Comparison of ENCODE assay signal across 9 cellular contexts in genomic region chr6:158835616-158836221, GRCh38. TPM values are rescaled to one million over a fixed set of nuclear protein-coding genes. Genes with fewer than 3 reads are reported as not detected.
DNase-seq lines count a peak whose midpoint lies in the region; ATAC-seq, FAIRE-seq and TF ChIP-seq lines count a peak whose summit lies in the region.
"Had no signal": no experiment of that assay in that cellular context is flagged by ENCODE, and none has a peak within 500 bp of the region (broad histone marks: within the 10 kb centered on the region; RNA-seq: fewer than 3 reads in every experiment).

No MANE protein-coding gene starts in this region.

- no peaks in the 10 kb centered on the region for H3K36me3 ChIP-seq in MG63
- H3K36me3 ChIP-seq in bronchial epithelial cell (ENCODE audit: control insufficient read depth, insufficient read depth, low read length) = no peaks in the 10 kb centered on the region
- H3K36me3 ChIP-seq in left lung = no peaks in the 10 kb centered on the region

- H3K27me3 Mint-ChIP-seq in stimulated activated naive B cell treated with anti-CD40 and anti-IgM and Interleukin-4, amounts not matched to agents 10 μg/mL and 1 μg/mL and 100 μg/mL, for 72 hours = no peaks in the 10 kb centered on the region

- H3K4me3 Mint-ChIP-seq in stimulated activated naive B cell treated with anti-CD40 and anti-IgM and Interleukin-4, amounts not matched to agents 10 μg/mL and 1 μg/mL and 100 μg/mL, for 72 hours = peak overlapping the region; percentile 23 to 29

- H3K4me3 ChIP-seq in MG63 = no peak overlapping the region
- no peak overlapping the region for H3K4me3 ChIP-seq in bronchial epithelial cell (ENCODE audit: low read depth, low read length)
- no peak overlapping the region for H3K4me3 ChIP-seq in left lung

- DNase-seq in MG63 = peak; percentile 11
- DNase-seq in bronchial epithelial cell (ENCODE audit: low read depth) = peak; percentile 44
- DNase-seq in left lung = peak; percentile 72 to 86
- no peak for DNase-seq in stimulated activated naive B cell treated with anti-CD40 and anti-IgM and Interleukin-4, amounts not matched to agents 10 μg/mL and 1 μg/mL and 100 μg/mL, for 72 hours
- no peak for DNase-seq in dermis blood vessel endothelial cell
- DNase-seq in inferior parietal cortex (ENCODE audit: extremely low spot score) = no peak
- no peak for DNase-seq in anterior cingulate cortex (lab: John Stamatoyannopoulos, UW)
- DNase-seq: PC-3 had no signal

- H3K4me1 Mint-ChIP-seq in stimulated activated naive B cell treated with anti-CD40 and anti-IgM and Interleukin-4, amounts not matched to agents 10 μg/mL and 1 μg/mL and 100 μg/mL, for 72 hours = peaks cover 26 to 41% of the 10 kb centered on the region in 2 donors

- peak overlapping the region; percentile 67 to 72 for H3K27ac ChIP-seq in left lung

- no peaks in the 10 kb centered on the region for H3K36me3 Mint-ChIP-seq in stimulated activated naive B cell treated with anti-CD40 and anti-IgM and Interleukin-4, amounts not matched to agents 10 μg/mL and 1 μg/mL and 100 μg/mL, for 72 hours

- H3K9me3 ChIP-seq in MG63 (no peaks in the 10 kb centered on the region), left lung (no peaks in the 10 kb centered on the region)

- intact Hi-C loops in left lung (cut with DNase I) = no loop called here

- FAIRE-seq in bronchial epithelial cell (lab: Jason Lieb, UNC) = no peak

- TF ChIP-seq CTCF in bronchial epithelial cell (IDR thresholded peaks at IDR 0.05; ENCODE audit: insufficient read depth, low read length, severe bottlenecking) (no peak), left lung (IDR thresholded peaks at IDR 0.05) (no peak)

- peak overlapping the region; percentile 42 for H3K27ac Mint-ChIP-seq in stimulated activated naive B cell treated with anti-CD40 and anti-IgM and Interleukin-4, amounts not matched to agents 10 μg/mL and 1 μg/mL and 100 μg/mL, for 72 hours

- H3K9me3 Mint-ChIP-seq in stimulated activated naive B cell treated with anti-CD40 and anti-IgM and Interleukin-4, amounts not matched to agents 10 μg/mL and 1 μg/mL and 100 μg/mL, for 72 hours = no peaks in the 10 kb centered on the region

- peaks cover 0 to 8% of the 10 kb centered on the region in 2 donors for H3K4me1 ChIP-seq in left lung

- peak; percentile 96 for ATAC-seq in left lung
- ATAC-seq in stimulated activated naive B cell treated with anti-CD40 and anti-IgM and Interleukin-4, amounts not matched to agents 10 μg/mL and 1 μg/mL and 100 μg/mL, for 72 hours (replicated peaks) = peak; percentile 41 to 83
- no peak for ATAC-seq in GM21825 (IDR thresholded peaks at IDR 0.05; ENCODE audit: unreplicated experiment)
- ATAC-seq: PC-3 had no signal

- H3K27me3 ChIP-seq in MG63 = no peaks in the 10 kb centered on the region
- no peaks in the 10 kb centered on the region for H3K27me3 ChIP-seq in bronchial epithelial cell (ENCODE audit: control insufficient read depth, insufficient read depth, low read length)
- no peaks in the 10 kb centered on the region for H3K27me3 ChIP-seq in left lung

RNA-seq across cellular contexts. Expression of gene EZR, which starts 16.6 kb away (rescaled TPM):
- 226 and 236 TPM in 2 replicates for total RNA-seq in MG63 (2014; rRNA removed; shearing (Covaris generic); ENCODE audit: low replicate concordance)
- 314 and 407 TPM in 2 replicates for total RNA-seq in bronchial epithelial cell
- 100 to 1,000 TPM; 315 to 328 TPM for total RNA-seq in left lung
- total RNA-seq in dermis blood vessel endothelial cell = 90.7 and 105 TPM in 2 replicates

Comparison
In these comparisons a context has a peak if more than half of its experiments do, and no peak if none do; other contexts are left out.
1. DNase-seq: peak in MG63 (single experiment), bronchial epithelial cell (single experiment) and left lung (2 of 2); none in stimulated activated naive B cell treated with anti-CD40 and anti-IgM and Interleukin-4, amounts not matched to agents 10 μg/mL and 1 μg/mL and 100 μg/mL, for 72 hours (single experiment), dermis blood vessel endothelial cell (single experiment), inferior parietal cortex (single experiment) and anterior cingulate cortex (0 of 58).